19 cellular contexts compared by ENCODE assay signal in the genomic region with DNA sequence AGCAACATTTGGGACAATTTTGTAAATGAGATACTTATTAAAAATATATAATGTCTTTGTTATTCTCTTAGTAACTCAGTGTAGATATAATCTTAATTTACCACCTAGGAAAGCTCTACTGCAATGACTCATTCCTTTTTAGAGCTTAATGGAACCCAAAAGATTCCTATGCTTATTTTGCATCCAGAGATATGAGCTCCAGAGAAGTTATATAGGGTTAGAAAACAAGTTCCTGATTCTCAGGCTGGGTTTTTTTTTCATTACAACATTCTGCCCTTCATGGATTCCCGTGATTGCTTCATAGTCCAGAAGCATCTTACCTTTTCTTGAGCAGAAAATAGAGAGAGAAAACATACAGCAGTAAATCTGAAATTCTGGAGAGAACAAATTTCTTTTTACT. TPM values are rescaled to one million over a fixed set of nuclear protein-coding genes. Genes with fewer than 3 reads are reported as not detected.
DNase-seq lines count a peak whose midpoint lies in the region; ATAC-seq, FAIRE-seq and TF ChIP-seq lines count a peak whose summit lies in the region.
"Had no signal": no experiment of that assay in that cellular context is flagged by ENCODE, and none has a peak within 500 bp of the region (broad histone marks: within the 10 kb centered on the region; RNA-seq: fewer than 3 reads in every experiment).

No MANE protein-coding gene starts in this region.

- TF ChIP-seq CTCF in A549 (IDR thresholded peaks at IDR 0.05) (no peak), Calu3 (IDR thresholded peaks at IDR 0.05; ENCODE audit: unreplicated experiment) (no peak), RWPE2 (IDR thresholded peaks at IDR 0.05; ENCODE audit: poor library complexity, severe bottlenecking) (no peak), osteocyte (IDR thresholded peaks at IDR 0.05) (no peak)

- H3K4me1 ChIP-seq in A549 (peaks cover 50% of the 10 kb centered on the region), RWPE2 (ENCODE audit: insufficient read depth, poor library complexity, severe bottlenecking) (peaks cover 40% of the 10 kb centered on the region)
- H3K4me1 ChIP-seq: Peyer's patch had no signal

- TF ChIP-seq EP300 in A549 (IDR thresholded peaks at IDR 0.05) = no peak

- H3K27me3 Mint-ChIP-seq in Calu3 (ENCODE audit: unreplicated experiment) = no peaks in the 10 kb centered on the region
- H3K27me3 Mint-ChIP-seq in osteocyte (ENCODE audit: unreplicated experiment) = no peaks in the 10 kb centered on the region

- H3K4me2 ChIP-seq in A549 = peak overlapping the region; percentile 68

- TSS peak; percentile 97 for BruUV-seq in Calu3 (replicated peaks; lab: Mats Ljungman, UMichigan)

- ATAC-seq in A549 (no peak), RWPE2 (ENCODE audit: low read depth) (no peak)
- ATAC-seq: HCT116, Right ventricle myocardium inferior, T-cell had no signal

- CTCF ChIA-PET in A549 (lab: Yijun Ruan, JAX) = interaction anchor here (1.1 to 1.4 kb wide), 3 partner anchors 8 to 452 kb away, joined by 3 to 6 read pairs (median 4); no protein-coding TSS in a partner anchor
- CTCF ChIA-PET in Calu3 (lab: Charles Lee) = interaction anchor here (0.7 to 2.4 kb wide), 5 partner anchors 16 to 451 kb away, joined by 3 to 13 read pairs (median 3); no protein-coding TSS in a partner anchor

- no peaks in the 10 kb centered on the region for H3K9me3 ChIP-seq in A549
- no peaks in the 10 kb centered on the region for H3K9me3 ChIP-seq in RWPE2 (ENCODE audit: severe bottlenecking)
- H3K9me3 ChIP-seq: Peyer's patch had no signal

- H3K36me3 ChIP-seq in RWPE2 (ENCODE audit: low read depth) = no peaks in the 10 kb centered on the region
- H3K36me3 ChIP-seq: Peyer's patch had no signal

- 41% methylated on average over 1 of the region's 1 CpG for WGBS in A549 (ENCODE audit: missing lambda C conversion rate)

- DNase-seq in A549 (ENCODE audit: low read depth in 1 of 2, low spot score in 1 of 2) (no peak), Calu3 (no peak), RWPE2 (ENCODE audit: low spot score) (no peak), epithelial cell of prostate (ENCODE audit: low read depth, low spot score) (no peak), GM19238 (ENCODE audit: insufficient read length, low spot score) (no peak), osteocyte (ENCODE audit: extremely low spot score, unreplicated experiment) (no peak), OCI-M1 (lab: John Stamatoyannopoulos, UW) (no peak)
- DNase-seq: DMS 273 treated with DMSO at 0.1 percent for 48 hours, GF-D8, GM23248, NCI-H187 treated with DMSO at 0.1 percent for 48 hours, NCI-H226, NCI-H524, NCI-H82, Peyer's patch, T-cell had no signal

- H3K27ac Mint-ChIP-seq in Calu3 (ENCODE audit: unreplicated experiment) (peak overlapping the region; percentile 97), osteocyte (ENCODE audit: unreplicated experiment) (no peak overlapping the region)
- H3K27ac Mint-ChIP-seq: B cell, T-cell had no signal

- no peak overlapping the region for H3K4me3 Mint-ChIP-seq in Calu3 (ENCODE audit: low read depth, unreplicated experiment)
- no peak overlapping the region for H3K4me3 Mint-ChIP-seq in osteocyte (ENCODE audit: unreplicated experiment)
- H3K4me3 Mint-ChIP-seq: B cell, T-cell had no signal

- no peak for FAIRE-seq in A549 (lab: Jason Lieb, UNC)

- TF ChIP-seq POLR2A in A549 (IDR thresholded peaks at IDR 0.05; ENCODE audit: low read length) = no peak

- POLR2A ChIA-PET in A549 (lab: Yijun Ruan, JAX) = interaction anchor here (1.4 kb wide), 1 partner anchor 58 kb away, joined by 5 read pairs; a partner anchor contains a TSS

- H3K4me3 ChIP-seq in A549 (no peak overlapping the region), RWPE2 (ENCODE audit: severe bottlenecking) (no peak overlapping the region)
- H3K4me3 ChIP-seq: GM23248, Peyer's patch had no signal

- intact Hi-C loops in Calu3 (cut with micrococcal nuclease; ENCODE audit: unreplicated experiment) = loop anchor here (2.0 to 5.0 kb wide), 2 partner anchors 22 to 45 kb away; no protein-coding TSS in a partner anchor

- TF ChIP-seq RAD21 in A549 (conservative IDR thresholded peaks at IDR 0.05 in 1 of 2, IDR thresholded peaks at IDR 0.05 in 1 of 2) = no peak

- H3K36me3 Mint-ChIP-seq in Calu3 (ENCODE audit: insufficient read depth, unreplicated experiment) (peaks cover under 1% of the 10 kb centered on the region), osteocyte (ENCODE audit: unreplicated experiment) (no peaks in the 10 kb centered on the region)
- H3K36me3 Mint-ChIP-seq: T-cell had no signal

- H3K4me1 Mint-ChIP-seq in Calu3 (ENCODE audit: low read depth, unreplicated experiment) (peaks cover 50% of the 10 kb centered on the region), osteocyte (ENCODE audit: unreplicated experiment) (peaks cover 38% of the 10 kb centered on the region)
- H3K4me1 Mint-ChIP-seq: B cell, T-cell had no signal

- H3K27ac ChIP-seq in A549 (peak overlapping the region; percentile 64 to 79), RWPE2 (ENCODE audit: poor library complexity, severe bottlenecking) (peak overlapping the region; percentile 93), epithelial cell of prostate (peak overlapping the region; percentile 83)
- H3K27ac ChIP-seq: GM23248, Peyer's patch had no signal

- H3K9me3 Mint-ChIP-seq in Calu3 (ENCODE audit: low read depth, unreplicated experiment) (peaks cover 7% of the 10 kb centered on the region), osteocyte (ENCODE audit: unreplicated experiment) (peaks cover 3% of the 10 kb centered on the region)
- H3K9me3 Mint-ChIP-seq: T-cell had no signal

- no peaks in the 10 kb centered on the region for H3K27me3 ChIP-seq in RWPE2 (ENCODE audit: insufficient read depth, poor library complexity, severe bottlenecking)
- H3K27me3 ChIP-seq: Peyer's patch had no signal

TF ChIP-seq in A549, 52 proteins besides CTCF, POLR2A, EP300 and RAD21:
- TF ChIP-seq POLR2AphosphoS2 (conservative IDR thresholded peaks at IDR 0.05; ENCODE audit: low read length) = no peak
- TF ChIP-seq RFX5 (IDR thresholded peaks at IDR 0.05) = no peak
- TF ChIP-seq, protein P1, sequence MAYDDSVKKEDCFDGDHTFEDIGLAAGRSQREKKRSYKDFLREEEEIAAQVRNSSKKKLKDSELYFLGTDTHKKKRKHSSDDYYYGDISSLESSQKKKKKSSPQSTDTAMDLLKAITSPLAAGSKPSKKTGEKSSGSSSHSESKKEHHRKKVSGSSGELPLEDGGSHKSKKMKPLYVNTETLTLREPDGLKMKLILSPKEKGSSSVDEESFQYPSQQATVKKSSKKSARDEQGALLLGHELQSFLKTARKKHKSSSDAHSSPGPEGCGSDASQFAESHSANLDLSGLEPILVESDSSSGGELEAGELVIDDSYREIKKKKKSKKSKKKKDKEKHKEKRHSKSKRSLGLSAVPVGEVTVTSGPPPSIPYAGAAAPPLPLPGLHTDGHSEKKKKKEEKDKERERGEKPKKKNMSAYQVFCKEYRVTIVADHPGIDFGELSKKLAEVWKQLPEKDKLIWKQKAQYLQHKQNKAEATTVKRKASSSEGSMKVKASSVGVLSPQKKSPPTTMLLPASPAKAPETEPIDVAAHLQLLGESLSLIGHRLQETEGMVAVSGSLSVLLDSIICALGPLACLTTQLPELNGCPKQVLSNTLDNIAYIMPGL (CRISPR knock-in tag; IDR thresholded peaks at IDR 0.05; ENCODE audit: borderline replicate concordance) = no peak
- no peak for TF ChIP-seq JUN (IDR thresholded peaks at IDR 0.05)
- TF ChIP-seq RARB (CRISPR knock-in tag; IDR thresholded peaks at IDR 0.05) = no peak
- no peak for TF ChIP-seq TFCP2L1 (CRISPR knock-in tag; IDR thresholded peaks at IDR 0.05)
- TF ChIP-seq KDM5A (IDR thresholded peaks at IDR 0.05) = no peak
- TF ChIP-seq, protein P2, sequence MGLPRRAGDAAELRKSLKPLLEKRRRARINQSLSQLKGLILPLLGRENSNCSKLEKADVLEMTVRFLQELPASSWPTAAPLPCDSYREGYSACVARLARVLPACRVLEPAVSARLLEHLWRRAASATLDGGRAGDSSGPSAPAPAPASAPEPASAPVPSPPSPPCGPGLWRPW (IDR thresholded peaks at IDR 0.05) = no peak
- TF ChIP-seq MAZ (IDR thresholded peaks at IDR 0.05; ENCODE audit: borderline replicate concordance, low read depth, low read length) = no peak
- TF ChIP-seq ZFP36 (IDR thresholded peaks at IDR 0.05; ENCODE audit: borderline replicate concordance, partially characterized antibody) = no peak
- TF ChIP-seq FOSB (CRISPR knock-in tag; IDR thresholded peaks at IDR 0.05) = no peak
- TF ChIP-seq CHD2 (IDR thresholded peaks at IDR 0.05; ENCODE audit: low read length, partially characterized antibody) = no peak
- no peak for TF ChIP-seq NFE2L2 (conservative IDR thresholded peaks at IDR 0.05; ENCODE audit: low read length)
- TF ChIP-seq FOXS1 (CRISPR knock-in tag; IDR thresholded peaks at IDR 0.05) = no peak
- TF ChIP-seq RNF2 (IDR thresholded peaks at IDR 0.05; ENCODE audit: borderline replicate concordance, low read depth) = no peak
- no peak for TF ChIP-seq MAFK (IDR thresholded peaks at IDR 0.05; ENCODE audit: partially characterized antibody)
- TF ChIP-seq ZSCAN20 (CRISPR knock-in tag; IDR thresholded peaks at IDR 0.05) = no peak

RNA-seq across cellular contexts. Expression of a gene that starts 57.9 kb away (rescaled TPM):
- polyA plus RNA-seq in A549 (2011; rRNA removed) (57.2 and 87.7 TPM in 2 replicates), A549 (2017; fragmentation: RNase III; extraction: RNeasy Plus Mini Kit Qiagen cat#74134 plus additional on column Dnase treatment) (4.0 to 5.6 TPM (median 4.4 TPM) in 3 replicates)
- 7.3 and 9.1 TPM in 2 replicates for polyA plus RNA-seq in A549 (2012; cell fraction: cytosol; rRNA removed)
- polyA plus RNA-seq in A549 (2012; cell fraction: nucleus; rRNA removed) = 3.4 and 7.2 TPM in 2 replicates
- 20.2 and 42.4 TPM in 2 replicates for polyA minus RNA-seq in A549 (2011; rRNA and poly(A)+ RNA removed)
- total RNA-seq in Calu3 (2022) (222 and 404 TPM in 2 replicates), osteocyte (32.4 and 33.5 TPM in 2 replicates)
- total RNA-seq: Right ventricle myocardium inferior had no signal
